Comparison of ENCODE assay signal across 12 cellular contexts in genomic region chr3:197356741-197357140, GRCh38. TPM values are rescaled to one million over a fixed set of nuclear protein-coding genes. Genes with fewer than 3 reads are reported as not detected.
DNase-seq lines count a peak whose midpoint lies in the region; ATAC-seq and TF ChIP-seq lines count a peak whose summit lies in the region.
"Had no signal": no experiment of that assay in that cellular context is flagged by ENCODE, and none has a peak within 500 bp of the region (broad histone marks: within the 10 kb centered on the region; RNA-seq: fewer than 3 reads in every experiment).

No MANE protein-coding gene starts in this region.

- H3K4me3 ChIP-seq in Caco-2 (ENCODE audit: low read depth, low read length) (no peak overlapping the region), OCI-LY3 (ENCODE audit: low read length) (0 out of 2 replicates have a peak overlapping the region, but pooled peaks have one; percentile 15), skeletal muscle tissue (ENCODE audit: low read length in 3 of 3) (peak overlapping the region; percentile 33 to 73 (median 34)), GM23338 (no peak overlapping the region)

- H3K4me2 ChIP-seq in OCI-LY3 (ENCODE audit: low read length) (peak overlapping the region; percentile 25), GM23338 (no peak overlapping the region)

- no peaks in the 10 kb centered on the region for H3K27me3 Mint-ChIP-seq in Caco-2 (ENCODE audit: insufficient read depth, unreplicated experiment)
- peaks cover 8% of the 10 kb centered on the region for H3K27me3 Mint-ChIP-seq in GM23338 (ENCODE audit: insufficient read depth, low read depth, poor library complexity)

- H3K79me2 ChIP-seq in OCI-LY3 (ENCODE audit: low read length) (no peaks in the 10 kb centered on the region), GM23338 (replicated peaks; ENCODE audit: insufficient read depth) (no peaks in the 10 kb centered on the region)

- H3K9me3 ChIP-seq in Caco-2 (peaks cover 29% of the 10 kb centered on the region), OCI-LY3 (ENCODE audit: insufficient read depth, low read length) (no peaks in the 10 kb centered on the region), skeletal muscle tissue (ENCODE audit: control insufficient read depth in 3 of 3, low read length in 3 of 3) (no peaks in the 10 kb centered on the region)

- H3K27ac Mint-ChIP-seq in Caco-2 (ENCODE audit: unreplicated experiment) (peak overlapping the region; percentile 90), GM23338 (no peak overlapping the region)

- no TSS peak for BruUV-seq in Caco-2 (replicated peaks; lab: Mats Ljungman, UMichigan)

- TF ChIP-seq CTCF in Caco-2 (IDR thresholded peaks at IDR 0.05; ENCODE audit: insufficient read depth in 1 of 2, low read depth in 1 of 2, low read length in 1 of 2, severe bottlenecking in 1 of 2, unreplicated experiment in 1 of 2) = no peak
- TF ChIP-seq CTCF in OCI-LY3 (IDR thresholded peaks at IDR 0.05; ENCODE audit: low read depth, low read length) = no peak
- no peak for TF ChIP-seq CTCF in GM23338 (conservative IDR thresholded peaks at IDR 0.05; ENCODE audit: low read depth in 2 of 2)

- intact Hi-C loops in Caco-2 (cut with micrococcal nuclease; ENCODE audit: unreplicated experiment) = loop anchor here (5.0 kb wide), 1 partner anchor 136 kb away; no protein-coding TSS in a partner anchor

- H3K9me2 ChIP-seq in GM23338 (ENCODE audit: insufficient read depth) = no peaks in the 10 kb centered on the region

- H3K9me3 Mint-ChIP-seq in Caco-2 (ENCODE audit: unreplicated experiment) = peaks cover 29% of the 10 kb centered on the region
- H3K9me3 Mint-ChIP-seq in GM23338 = peaks cover 31% of the 10 kb centered on the region

- ATAC-seq in esophagus mucosa (peak; percentile 12), GM23338 (no peak)

- H3K27ac ChIP-seq in OCI-LY3 (ENCODE audit: low read length) = no peak overlapping the region
- H3K27ac ChIP-seq in skeletal muscle tissue (ENCODE audit: low read depth, low read length) = no peak overlapping the region
- no peak overlapping the region for H3K27ac ChIP-seq in GM23338 (ENCODE audit: low read depth)

- H3K27me3 ChIP-seq in Caco-2 (replicated peaks; ENCODE audit: control insufficient read depth, insufficient read depth, low read length) = no peaks in the 10 kb centered on the region
- H3K27me3 ChIP-seq in OCI-LY3 (ENCODE audit: low read depth, low read length) = no peaks in the 10 kb centered on the region; the same call in 1 of the 2 replicates
- no peaks in the 10 kb centered on the region for H3K27me3 ChIP-seq in skeletal muscle tissue (ENCODE audit: control insufficient read depth in 3 of 3, insufficient read depth in 3 of 3, low read length in 3 of 3)
- H3K27me3 ChIP-seq in GM23338 (ENCODE audit: insufficient read depth) = no peaks in the 10 kb centered on the region

- no peaks in the 10 kb centered on the region for H3F3A ChIP-seq in GM23338 (replicated peaks; ENCODE audit: low read depth)

- peaks cover 29% of the 10 kb centered on the region for H3K4me1 Mint-ChIP-seq in Caco-2 (ENCODE audit: low read depth, unreplicated experiment)
- peaks cover 19% of the 10 kb centered on the region for H3K4me1 Mint-ChIP-seq in GM23338

- POLR2A ChIA-PET in Caco-2 (lab: Charles Lee) = no interaction called here

- CTCF ChIA-PET in Caco-2 (lab: Charles Lee) = interaction anchor here (1.1 to 1.4 kb wide), 3 partner anchors 8 to 97 kb away, joined by 3 to 14 read pairs (median 5); no protein-coding TSS in a partner anchor

- H4K20me1 ChIP-seq in OCI-LY3 (ENCODE audit: insufficient read depth, low read length) (no peaks in the 10 kb centered on the region), GM23338 (replicated peaks; ENCODE audit: insufficient read depth) (no peaks in the 10 kb centered on the region)

- H3K4me1 ChIP-seq in Caco-2 (peaks cover 50% of the 10 kb centered on the region), OCI-LY3 (ENCODE audit: low read length) (no peaks in the 10 kb centered on the region), skeletal muscle tissue (ENCODE audit: control insufficient read depth in 3 of 3, insufficient read depth in 3 of 3, low read length in 3 of 3) (peaks cover 35 to 46% (median 45%) of the 10 kb centered on the region in 3 donors), GM23338 (ENCODE audit: insufficient read depth) (no peaks in the 10 kb centered on the region; the same call in 1 of the 2 replicates)

- H3K4me3 Mint-ChIP-seq in Caco-2 (ENCODE audit: unreplicated experiment) (no peak overlapping the region), GM23338 (no peak overlapping the region)

- H3K36me3 Mint-ChIP-seq in Caco-2 (ENCODE audit: insufficient read depth, unreplicated experiment) (peaks cover 18% of the 10 kb centered on the region), GM23338 (ENCODE audit: low read depth) (peaks cover 25% of the 10 kb centered on the region)

- no peak for DNase-seq in Caco-2
- DNase-seq in GM03348 (ENCODE audit: low spot score) = no peak
- DNase-seq in activated CD4-positive, alpha-beta T cell treated with anti-CD3 and anti-CD28 coated beads, Interleukin-2, amount 50 U/mL, for 1 hour = no peak
- DNase-seq in GM23338 (ENCODE audit: low spot score) = no peak
- DNase-seq: activated CD4-positive, alpha-beta T cell treated with anti-CD3 and anti-CD28 coated beads, Interleukin-2, amount 50 U/mL, for 48 hours; NCI-H187; NCI-H345; retina; T-helper 2 cell had no signal

- H3K9ac ChIP-seq in OCI-LY3 (ENCODE audit: low read length) = no peak overlapping the region
- peak overlapping the region in 1 of 3 donors; percentile 51 for H3K9ac ChIP-seq in skeletal muscle tissue (ENCODE audit: low read depth in 1 of 3, low read length in 3 of 3)

- H3K36me3 ChIP-seq in Caco-2 (ENCODE audit: control insufficient read depth, insufficient read depth, low read length) = no peaks in the 10 kb centered on the region
- H3K36me3 ChIP-seq in OCI-LY3 (replicated peaks; ENCODE audit: low read depth, low read length) = no peaks in the 10 kb centered on the region
- no peaks in the 10 kb centered on the region for H3K36me3 ChIP-seq in skeletal muscle tissue (ENCODE audit: control insufficient read depth in 3 of 3, insufficient read depth in 3 of 3, low read length in 3 of 3)
- H3K36me3 ChIP-seq in GM23338 (ENCODE audit: insufficient read depth) = peaks cover 11% of the 10 kb centered on the region; the same call in 1 of the 2 replicates

- H2AFZ ChIP-seq in OCI-LY3 (ENCODE audit: low read depth, low read length) (no peak overlapping the region), GM23338 (no peak overlapping the region)

TF ChIP-seq in GM23338, 12 proteins besides CTCF, POLR2A, EP300 and RAD21 (continues in another document):
- TF ChIP-seq STAT1 (IDR thresholded peaks at IDR 0.05; ENCODE audit: unreplicated experiment) = no peak
- TF ChIP-seq, protein P1, sequence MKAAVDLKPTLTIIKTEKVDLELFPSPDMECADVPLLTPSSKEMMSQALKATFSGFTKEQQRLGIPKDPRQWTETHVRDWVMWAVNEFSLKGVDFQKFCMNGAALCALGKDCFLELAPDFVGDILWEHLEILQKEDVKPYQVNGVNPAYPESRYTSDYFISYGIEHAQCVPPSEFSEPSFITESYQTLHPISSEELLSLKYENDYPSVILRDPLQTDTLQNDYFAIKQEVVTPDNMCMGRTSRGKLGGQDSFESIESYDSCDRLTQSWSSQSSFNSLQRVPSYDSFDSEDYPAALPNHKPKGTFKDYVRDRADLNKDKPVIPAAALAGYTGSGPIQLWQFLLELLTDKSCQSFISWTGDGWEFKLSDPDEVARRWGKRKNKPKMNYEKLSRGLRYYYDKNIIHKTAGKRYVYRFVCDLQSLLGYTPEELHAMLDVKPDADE (IDR thresholded peaks at IDR 0.05) = no peak
- TF ChIP-seq EZH2phosphoT487 (IDR thresholded peaks at IDR 0.05; ENCODE audit: unreplicated experiment) = no peak
- TF ChIP-seq NANOG (IDR thresholded peaks at IDR 0.05; ENCODE audit: borderline replicate concordance) = no peak
- TF ChIP-seq JUNB (IDR thresholded peaks at IDR 0.05; ENCODE audit: unreplicated experiment) = no peak
- TF ChIP-seq REST (IDR thresholded peaks at IDR 0.05; ENCODE audit: unreplicated experiment) = no peak
- no peak for TF ChIP-seq CREB1 (CRISPR knock-in tag; IDR thresholded peaks at IDR 0.05; ENCODE audit: low read depth)
- TF ChIP-seq POLR2AphosphoS5 (IDR thresholded peaks at IDR 0.05; ENCODE audit: low read depth) = no peak
- TF ChIP-seq EZH2 (IDR thresholded peaks at IDR 0.05; ENCODE audit: low read depth, unreplicated experiment) = no peak

RNA-seq across cellular contexts. Expression of gene DLG1, which starts 58.3 kb away (rescaled TPM):
- total RNA-seq in Caco-2 (2022) (167 and 170 TPM in 2 replicates), esophagus mucosa (113 TPM), skeletal muscle tissue (62.1 TPM)
- 91.7 and 98.0 TPM in 2 replicates for total RNA-seq in GM23338 (2014; rRNA removed; shearing (Covaris generic))
- 21.6 and 27.6 TPM in 2 replicates for polyA plus RNA-seq in GM23338 (2016; fragmentation: Nextera tagmentation; extraction: Ambion mirVana)

Comparison
In these comparisons a context has a peak if more than half of its experiments do, and no peak if none do; other contexts are left out.
1. H3K4me3 ChIP-seq: peak in OCI-LY3 (single experiment) and skeletal muscle tissue (3 of 3); none in Caco-2 (single experiment) and GM23338 (single experiment).